ENCODE assay signal across 1 cellular context in the genomic region with DNA sequence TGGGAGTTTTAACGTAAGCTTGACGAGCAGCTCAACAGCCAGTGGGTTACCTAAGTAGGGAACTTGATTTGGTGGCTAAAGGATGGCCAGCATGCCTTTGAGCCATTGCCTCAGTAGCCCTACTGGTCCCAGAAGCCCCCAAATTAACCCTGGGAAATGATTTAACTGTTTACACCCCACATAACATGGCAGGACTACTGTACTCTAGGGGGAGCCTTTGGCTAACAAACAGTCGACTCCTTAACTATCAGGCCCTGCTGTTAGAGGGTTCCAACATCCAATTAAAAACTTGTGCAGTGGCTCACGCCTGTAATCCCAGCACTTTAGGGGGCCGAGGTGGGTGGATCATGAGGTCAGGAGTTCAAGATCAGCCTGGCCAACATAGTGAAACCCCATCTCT.
TF ChIP-seq lines count a peak whose summit lies in the region.

No MANE protein-coding gene starts in this region.

TF ChIP-seq in WTC11, 78 proteins besides CTCF, POLR2A, EP300 and RAD21 (continued from another document):
- TF ChIP-seq, protein P1, sequence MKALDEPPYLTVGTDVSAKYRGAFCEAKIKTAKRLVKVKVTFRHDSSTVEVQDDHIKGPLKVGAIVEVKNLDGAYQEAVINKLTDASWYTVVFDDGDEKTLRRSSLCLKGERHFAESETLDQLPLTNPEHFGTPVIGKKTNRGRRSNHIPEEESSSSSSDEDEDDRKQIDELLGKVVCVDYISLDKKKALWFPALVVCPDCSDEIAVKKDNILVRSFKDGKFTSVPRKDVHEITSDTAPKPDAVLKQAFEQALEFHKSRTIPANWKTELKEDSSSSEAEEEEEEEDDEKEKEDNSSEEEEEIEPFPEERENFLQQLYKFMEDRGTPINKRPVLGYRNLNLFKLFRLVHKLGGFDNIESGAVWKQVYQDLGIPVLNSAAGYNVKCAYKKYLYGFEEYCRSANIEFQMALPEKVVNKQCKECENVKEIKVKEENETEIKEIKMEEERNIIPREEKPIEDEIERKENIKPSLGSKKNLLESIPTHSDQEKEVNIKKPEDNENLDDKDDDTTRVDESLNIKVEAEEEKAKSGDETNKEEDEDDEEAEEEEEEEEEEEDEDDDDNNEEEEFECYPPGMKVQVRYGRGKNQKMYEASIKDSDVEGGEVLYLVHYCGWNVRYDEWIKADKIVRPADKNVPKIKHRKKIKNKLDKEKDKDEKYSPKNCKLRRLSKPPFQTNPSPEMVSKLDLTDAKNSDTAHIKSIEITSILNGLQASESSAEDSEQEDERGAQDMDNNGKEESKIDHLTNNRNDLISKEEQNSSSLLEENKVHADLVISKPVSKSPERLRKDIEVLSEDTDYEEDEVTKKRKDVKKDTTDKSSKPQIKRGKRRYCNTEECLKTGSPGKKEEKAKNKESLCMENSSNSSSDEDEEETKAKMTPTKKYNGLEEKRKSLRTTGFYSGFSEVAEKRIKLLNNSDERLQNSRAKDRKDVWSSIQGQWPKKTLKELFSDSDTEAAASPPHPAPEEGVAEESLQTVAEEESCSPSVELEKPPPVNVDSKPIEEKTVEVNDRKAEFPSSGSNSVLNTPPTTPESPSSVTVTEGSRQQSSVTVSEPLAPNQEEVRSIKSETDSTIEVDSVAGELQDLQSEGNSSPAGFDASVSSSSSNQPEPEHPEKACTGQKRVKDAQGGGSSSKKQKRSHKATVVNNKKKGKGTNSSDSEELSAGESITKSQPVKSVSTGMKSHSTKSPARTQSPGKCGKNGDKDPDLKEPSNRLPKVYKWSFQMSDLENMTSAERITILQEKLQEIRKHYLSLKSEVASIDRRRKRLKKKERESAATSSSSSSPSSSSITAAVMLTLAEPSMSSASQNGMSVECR (CRISPR knock-in tag; IDR thresholded peaks at IDR 0.05; ENCODE audit: borderline replicate concordance) = no peak
- no peak for TF ChIP-seq SMAD3 (CRISPR knock-in tag; IDR thresholded peaks at IDR 0.05; ENCODE audit: borderline replicate concordance)
- no peak for TF ChIP-seq ELF4 (CRISPR knock-in tag; IDR thresholded peaks at IDR 0.05; ENCODE audit: low read depth)
